In the genomic region with DNA sequence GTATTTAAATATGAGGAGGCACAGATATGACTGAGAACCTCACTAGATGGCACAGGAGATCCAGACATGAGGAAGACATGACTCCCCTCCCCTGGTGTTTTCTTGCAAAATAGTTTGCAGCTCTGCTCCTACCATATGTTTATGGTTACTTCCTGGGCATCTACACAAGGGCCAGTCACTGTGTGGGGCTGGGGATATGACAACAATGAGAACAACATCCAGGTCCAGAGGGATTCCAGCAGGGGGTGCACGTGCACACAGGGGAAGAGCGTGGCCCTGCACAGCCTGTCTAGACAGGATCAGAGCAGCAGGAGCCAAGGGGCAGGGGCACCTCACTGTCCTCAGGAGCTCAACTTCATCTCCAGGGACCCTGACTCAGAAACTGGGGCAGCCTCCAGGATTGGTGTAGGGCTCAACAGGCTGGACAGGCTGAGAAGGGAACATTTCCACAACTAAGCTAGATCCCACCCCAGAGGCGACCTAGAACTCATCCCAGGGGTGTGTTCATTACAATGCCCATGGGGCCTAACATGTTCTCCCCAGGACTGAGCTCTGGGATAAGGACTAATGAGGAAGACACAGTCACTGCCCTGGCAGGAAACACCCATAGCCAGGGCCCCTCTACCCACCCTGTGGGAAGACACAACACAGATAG, we compare ENCODE assay signal across 9 cellular contexts. TPM values are rescaled to one million over a fixed set of nuclear protein-coding genes. Genes with fewer than 3 reads are reported as not detected.
DNase-seq lines count a peak whose midpoint lies in the region; ATAC-seq and TF ChIP-seq lines count a peak whose summit lies in the region.
"Not testable (repeated sequence)": the region's sequence is repeated elsewhere in the genome, so short reads cannot be mapped to it uniquely, and the experiment has no call there.
"Had no signal": no experiment of that assay in that cellular context is flagged by ENCODE, and none has a peak within 500 bp of the region (broad histone marks: within the 10 kb centered on the region; RNA-seq: fewer than 3 reads in every experiment).

No MANE protein-coding gene starts in this region.

- DNase-seq in COLO668 (lab: John Stamatoyannopoulos, UW; ENCODE audit: unreplicated experiment) (peak; percentile 45), HT-29 (ENCODE audit: low spot score) (peak; percentile 41), RPMI7951 (ENCODE audit: low read depth) (peak; percentile 47), amniotic epithelial cell (ENCODE audit: low read depth) (peak; percentile 27), Right ventricle myocardium superior (peak; percentile 71)
- peak; percentile 16 to 30 for DNase-seq in activated CD4-positive, alpha-beta T cell treated with anti-CD3 and anti-CD28 coated beads, Interleukin-2, amount 50 U/mL, for 24 hours (ENCODE audit: low read depth in 1 of 2, low spot score in 1 of 2)
- DNase-seq in osteoblast (ENCODE audit: insufficient read length, low spot score, missing footprints) = not testable (repeated sequence)
- DNase-seq in stimulated activated CD8-positive, alpha-beta memory T cell treated with anti-CD3 and anti-CD28 coated beads, Interleukin-7, amount 100 ng/mL, for 1 hour (ENCODE audit: low read depth in 2 of 2) = peak; percentile 5 to 22

- TF ChIP-seq CTCF in osteoblast (IDR thresholded peaks at IDR 0.05; ENCODE audit: extremely low read depth, low read depth, low read length) = peak; percentile 32

- not testable (repeated sequence) for H3K79me2 ChIP-seq in osteoblast (ENCODE audit: insufficient read depth, low read length)

- H3K4me1 ChIP-seq in osteoblast (ENCODE audit: insufficient read depth, low read length) = not testable (repeated sequence)

- intact Hi-C loops in Right ventricle myocardium superior (cut with DNase I) = not testable (repeated sequence)

- H3K4me2 ChIP-seq in osteoblast (ENCODE audit: insufficient read depth, low read length) = not testable (repeated sequence)

- peak; percentile 86 for ATAC-seq in Right ventricle myocardium superior (ENCODE audit: poor library complexity)

- not testable (repeated sequence) for H3K27me3 ChIP-seq in osteoblast (ENCODE audit: insufficient read depth, low read length)

- H3K36me3 ChIP-seq in osteoblast (ENCODE audit: insufficient read depth, low read length) = not testable (repeated sequence)

- H3K4me3 ChIP-seq in osteoblast (ENCODE audit: insufficient read depth, low read length) = not testable (repeated sequence)

- H2AFZ ChIP-seq in osteoblast (ENCODE audit: low read length) = not testable (repeated sequence)

- H3K9me3 ChIP-seq in osteoblast (ENCODE audit: low read depth, low read length) = not testable (repeated sequence)

- not testable (repeated sequence) for H4K20me1 ChIP-seq in osteoblast (ENCODE audit: insufficient read depth, low read length)

- not testable (repeated sequence) for H3K27ac ChIP-seq in osteoblast (ENCODE audit: low read depth, low read length)

RNA-seq across cellular contexts. Expression of a gene that starts 4.6 kb away (rescaled TPM):
- not detected in 2 replicates for total RNA-seq in HT-29 (2014; rRNA removed; shearing (Covaris generic))
- total RNA-seq in RPMI7951 (2014; rRNA removed; shearing (Covaris generic)) = not detected in 2 replicates
- total RNA-seq in Right ventricle myocardium superior (0.16 TPM), osteoblast (0.29 and 0.36 TPM in 2 replicates)

RNA-seq across cellular contexts. Expression of a gene that starts 47.4 kb away (rescaled TPM):
- total RNA-seq in HT-29 (2014; rRNA removed; shearing (Covaris generic)) = not detected in 2 replicates
- total RNA-seq in RPMI7951 (2014; rRNA removed; shearing (Covaris generic)) = not detected in 2 replicates
- total RNA-seq in Right ventricle myocardium superior = not detected
- total RNA-seq in osteoblast = not detected in 2 replicates
- total RNA-seq: tibial nerve had no signal
